ENCODE assay signal across 8 cellular contexts in genomic region chr11:11230802-11231562, GRCh38.
A peak's percentile ranks its signal among the peaks of the same experiment; 100 is the strongest.
DNase-seq lines count a peak whose midpoint lies in the region; ATAC-seq, FAIRE-seq and TF ChIP-seq lines count a peak whose summit lies in the region.

No MANE protein-coding gene starts in this region.

- peak; percentile 68 for TF ChIP-seq CTCF in A673 (conservative IDR thresholded peaks at IDR 0.05; ENCODE audit: low read depth, low read length)
- TF ChIP-seq CTCF in OCI-LY7 (conservative IDR thresholded peaks at IDR 0.05; ENCODE audit: low read length) = peak; percentile 80
- TF ChIP-seq CTCF in foreskin fibroblast (IDR thresholded peaks at IDR 0.05; ENCODE audit: low read depth, low read length) = peak; percentile 20

- no peak overlapping the region for H3K27ac ChIP-seq in A673 (ENCODE audit: low read depth, low read length, poor library complexity, severe bottlenecking)
- no peak overlapping the region for H3K27ac ChIP-seq in OCI-LY7 (ENCODE audit: low read depth, low read length, poor library complexity, severe bottlenecking)

- H4K20me1 ChIP-seq in OCI-LY7 (ENCODE audit: insufficient read depth, low read length) = no peaks in the 10 kb centered on the region

- no peak for ATAC-seq in GM19395 (IDR thresholded peaks at IDR 0.05; ENCODE audit: unreplicated experiment)

- intact Hi-C loops in A673 (cut with micrococcal nuclease; ENCODE audit: unreplicated experiment) (no loop called here), OCI-LY7 (cut with micrococcal nuclease; ENCODE audit: unreplicated experiment) (loop anchor here (1.0 kb wide), 1 partner anchor 35 kb away; no protein-coding TSS in a partner anchor)
- intact Hi-C loops in activated T-helper 2 cell treated with anti-CD3 and anti-CD28 coated beads, Interferon-gamma antibody, Interleukin-2, Interleukin-4, amounts not matched to agents 10 μg/mL and 5 μg/mL and 100 μg/mL, durations not matched to agents 14 hours and 24 hours and 36 hours (cut with micrococcal nuclease) = no loop called here

- no peak for FAIRE-seq in GM12891 (lab: Jason Lieb, UNC)

- H3K4me3 ChIP-seq in A673 (ENCODE audit: low read depth, low read length, poor library complexity, severe bottlenecking) = no peak overlapping the region
- no peak overlapping the region for H3K4me3 ChIP-seq in OCI-LY7 (ENCODE audit: low read depth, low read length, poor library complexity, severe bottlenecking)
- H3K4me3 ChIP-seq in foreskin fibroblast (ENCODE audit: low read depth in 1 of 2, low read length in 2 of 2) = no peak overlapping the region

- H3K9me3 ChIP-seq in A673 (ENCODE audit: low read depth, low read length, poor library complexity, severe bottlenecking) (no peaks in the 10 kb centered on the region), OCI-LY7 (ENCODE audit: low read length) (no peaks in the 10 kb centered on the region)

- H3K4me1 ChIP-seq in A673 (ENCODE audit: insufficient read depth, low read length, poor library complexity, severe bottlenecking) (no peaks in the 10 kb centered on the region), OCI-LY7 (ENCODE audit: insufficient read depth, low read length, poor library complexity, severe bottlenecking) (no peaks in the 10 kb centered on the region)

- H3K4me3 Mint-ChIP-seq in activated T-helper 2 cell treated with anti-CD3 and anti-CD28 coated beads, Interferon-gamma antibody, Interleukin-2, Interleukin-4, amounts not matched to agents 10 μg/mL and 5 μg/mL and 100 μg/mL, durations not matched to agents 14 hours and 24 hours and 36 hours (ENCODE audit: low read depth) = no peak overlapping the region

- H2AFZ ChIP-seq in OCI-LY7 (ENCODE audit: low read length) = no peak overlapping the region

- H3K4me2 ChIP-seq in OCI-LY7 (ENCODE audit: low read length) = no peak overlapping the region

- H3K27me3 ChIP-seq in A673 (replicated peaks; ENCODE audit: insufficient read depth, low read depth, low read length, poor library complexity) = no peaks in the 10 kb centered on the region

- TF ChIP-seq POLR2A in GM12891 (IDR thresholded peaks at IDR 0.05; ENCODE audit: low read depth, low read length) = no peak

- no peaks in the 10 kb centered on the region for H3K36me3 Mint-ChIP-seq in activated T-helper 2 cell treated with anti-CD3 and anti-CD28 coated beads, Interferon-gamma antibody, Interleukin-2, Interleukin-4, amounts not matched to agents 10 μg/mL and 5 μg/mL and 100 μg/mL, durations not matched to agents 14 hours and 24 hours and 36 hours (ENCODE audit: low read depth)

- H3K79me2 ChIP-seq in OCI-LY7 (ENCODE audit: insufficient read depth, low read depth, low read length) = no peaks in the 10 kb centered on the region

- no peaks in the 10 kb centered on the region for H3K36me3 ChIP-seq in A673 (ENCODE audit: insufficient read depth, low read length, poor library complexity, severe bottlenecking)
- H3K36me3 ChIP-seq in OCI-LY7 (ENCODE audit: insufficient read depth, low read length) = no peaks in the 10 kb centered on the region

- H3K9me3 Mint-ChIP-seq in activated T-helper 2 cell treated with anti-CD3 and anti-CD28 coated beads, Interferon-gamma antibody, Interleukin-2, Interleukin-4, amounts not matched to agents 10 μg/mL and 5 μg/mL and 100 μg/mL, durations not matched to agents 14 hours and 24 hours and 36 hours = no peaks in the 10 kb centered on the region

- H3K9me2 ChIP-seq in OCI-LY7 (ENCODE audit: insufficient read depth, low read length) = no peaks in the 10 kb centered on the region

- peaks cover 3% of the 10 kb centered on the region for H3K27me3 Mint-ChIP-seq in activated T-helper 2 cell treated with anti-CD3 and anti-CD28 coated beads, Interferon-gamma antibody, Interleukin-2, Interleukin-4, amounts not matched to agents 10 μg/mL and 5 μg/mL and 100 μg/mL, durations not matched to agents 14 hours and 24 hours and 36 hours (ENCODE audit: low read depth)

- DNase-seq in A673 (ENCODE audit: low spot score) (peak; percentile 11), GM12891 (ENCODE audit: insufficient read length, low spot score) (peak; percentile 22), OCI-LY7 (ENCODE audit: low spot score) (peak; percentile 61), foreskin fibroblast (no peak), CD1c-positive myeloid dendritic cell (ENCODE audit: extremely low spot score) (no peak), NCI-H2081 treated with DMSO at 0.1 percent for 48 hours (lab: John Stamatoyannopoulos, UW) (no peak)
- no peak for DNase-seq in activated T-helper 2 cell treated with anti-CD3 and anti-CD28 coated beads, Interferon-gamma antibody, Interleukin-2, Interleukin-4, amounts not matched to agents 10 μg/mL and 5 μg/mL and 100 μg/mL, durations not matched to agents 14 hours and 24 hours and 36 hours (ENCODE audit: low spot score)

- POLR2A ChIA-PET in A673 (lab: Charles Lee; ENCODE audit: low non-redundant PET) (no interaction called here), OCI-LY7 (lab: Charles Lee) (no interaction called here)

- CTCF ChIA-PET in A673 (lab: Charles Lee) (no interaction called here), OCI-LY7 (lab: Charles Lee; ENCODE audit: unreplicated experiment) (no interaction called here)

- BruUV-seq in A673 (replicated peaks; lab: Mats Ljungman, UMichigan) (no TSS peak), OCI-LY7 (replicated peaks; lab: Mats Ljungman, UMichigan) (no TSS peak)

- no peak overlapping the region for H3K27ac Mint-ChIP-seq in activated T-helper 2 cell treated with anti-CD3 and anti-CD28 coated beads, Interferon-gamma antibody, Interleukin-2, Interleukin-4, amounts not matched to agents 10 μg/mL and 5 μg/mL and 100 μg/mL, durations not matched to agents 14 hours and 24 hours and 36 hours

- H3K4me1 Mint-ChIP-seq in activated T-helper 2 cell treated with anti-CD3 and anti-CD28 coated beads, Interferon-gamma antibody, Interleukin-2, Interleukin-4, amounts not matched to agents 10 μg/mL and 5 μg/mL and 100 μg/mL, durations not matched to agents 14 hours and 24 hours and 36 hours (ENCODE audit: low read depth) = no peaks in the 10 kb centered on the region

TF ChIP-seq in GM12891, 5 proteins besides CTCF, POLR2A, EP300 and RAD21:
- TF ChIP-seq PAX5 (IDR thresholded peaks at IDR 0.05; ENCODE audit: insufficient read depth, low read length, severe bottlenecking) (no peak), POU2F2 (IDR thresholded peaks at IDR 0.05; ENCODE audit: low read depth, low read length) (no peak), SPI1 (IDR thresholded peaks at IDR 0.05; ENCODE audit: low read depth, low read length) (no peak)

Comparison
In these comparisons a context has a peak if more than half of its experiments do, and no peak if none do; other contexts are left out.
1. DNase-seq: peak in A673 (single experiment), GM12891 (single experiment) and OCI-LY7 (single experiment); none in foreskin fibroblast (0 of 2), activated T-helper 2 cell treated with anti-CD3 and anti-CD28 coated beads, Interferon-gamma antibody, Interleukin-2, Interleukin-4, amounts not matched to agents 10 μg/mL and 5 μg/mL and 100 μg/mL, durations not matched to agents 14 hours and 24 hours and 36 hours (single experiment), CD1c-positive myeloid dendritic cell (single experiment) and NCI-H2081 treated with DMSO at 0.1 percent for 48 hours (single experiment).
2. CTCF ChIP-seq: peak in every context shown above with its lines; median percentile 80 in OCI-LY7; 68 in A673; 20 in foreskin fibroblast.